8 cellular contexts compared by ENCODE assay signal in the genomic region with DNA sequence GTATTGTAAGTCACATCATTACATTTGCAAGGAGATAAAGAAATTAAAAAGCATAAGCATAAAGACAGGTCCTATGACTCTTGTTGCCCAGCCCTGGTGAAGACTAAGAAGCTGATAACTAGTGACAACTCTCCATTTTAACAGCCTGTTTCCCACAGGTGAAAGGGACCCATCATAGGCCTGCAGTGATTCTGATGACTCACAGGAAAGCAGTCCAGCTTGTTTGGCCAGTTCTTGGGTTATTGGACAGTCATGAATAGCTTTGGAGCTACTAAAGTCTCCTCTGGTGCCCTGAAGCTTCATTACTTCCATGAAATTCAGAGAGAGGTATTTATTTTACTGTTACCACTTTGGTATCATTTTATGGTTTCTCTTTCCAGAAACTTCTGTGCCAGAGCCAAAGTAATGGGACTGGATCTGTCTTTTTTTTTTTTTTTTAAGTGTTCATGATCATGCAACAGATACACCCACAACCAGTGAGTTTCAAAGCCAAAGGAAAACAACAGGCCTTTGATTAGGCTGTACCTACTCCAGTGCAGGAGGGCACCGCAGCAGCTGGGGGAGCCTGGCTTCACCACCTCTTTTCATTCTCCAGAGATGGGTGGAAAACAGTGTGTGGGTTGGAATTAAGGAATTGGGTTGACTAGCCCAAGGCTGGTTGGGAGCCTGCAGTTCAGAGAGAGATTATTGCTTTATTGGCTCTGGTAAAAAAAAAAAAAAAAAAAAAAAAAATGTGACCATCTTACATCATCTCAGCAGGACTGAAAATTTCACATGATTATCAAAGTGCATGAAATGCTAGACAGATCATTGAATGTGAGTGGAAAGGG. TPM values are rescaled to one million over a fixed set of nuclear protein-coding genes. Genes with fewer than 3 reads are reported as not detected.
DNase-seq lines count a peak whose midpoint lies in the region; ATAC-seq and TF ChIP-seq lines count a peak whose summit lies in the region.

No MANE protein-coding gene starts in this region.

- no peak for TF ChIP-seq CTCF in heart right ventricle (IDR thresholded peaks at IDR 0.05)
- TF ChIP-seq CTCF in foreskin fibroblast (IDR thresholded peaks at IDR 0.05; ENCODE audit: low read depth, low read length) = no peak
- TF ChIP-seq CTCF in WTC11 (IDR thresholded peaks at IDR 0.05) = no peak

- peak overlapping the region in 7 of 10 donors; percentile 1 to 37 (median 23) for H3K27ac ChIP-seq in heart right ventricle

- no peaks in the 10 kb centered on the region for H3K27me3 ChIP-seq in heart right ventricle

- H3K27ac Mint-ChIP-seq in WTC11 = no peak overlapping the region

- H3K36me3 Mint-ChIP-seq in WTC11 = peaks cover 7% of the 10 kb centered on the region

- CTCF ChIA-PET in WTC11 (lab: Charles Lee) = interaction anchor here (0.5 to 0.8 kb wide), 2 partner anchors 27 to 237 kb away, joined by 3 to 4 read pairs; no protein-coding TSS in a partner anchor

- H3K9me3 Mint-ChIP-seq in WTC11 = peaks cover 9% of the 10 kb centered on the region

- peaks cover 2% of the 10 kb centered on the region for H3K27me3 Mint-ChIP-seq in WTC11 (ENCODE audit: low read depth)

- WGBS in heart right ventricle, 2 donors = 76 to 79% methylated on average over 1 of the region's 1 CpG

- ATAC-seq in heart right ventricle (peak in 6 of 8 donors; percentile 28 to 56 (median 30)), Right ventricle myocardium superior (ENCODE audit: poor library complexity) (no peak), WTC11 (no peak)

- peaks cover 9% of the 10 kb centered on the region for H3K4me1 Mint-ChIP-seq in WTC11

- peaks cover 0 to 33% (median 10%) of the 10 kb centered on the region in 9 donors for H3K4me1 ChIP-seq in heart right ventricle

- no peaks in the 10 kb centered on the region for H3K9me3 ChIP-seq in heart right ventricle

- no peaks in the 10 kb centered on the region for H3K36me3 ChIP-seq in heart right ventricle

- H3K4me3 Mint-ChIP-seq in WTC11 = no peak overlapping the region

- no peak for DNase-seq in heart right ventricle
- DNase-seq in Right ventricle myocardium superior = no peak
- peak; percentile 94 for DNase-seq in NCI-H510A treated with DMSO at 0.1 percent for 48 hours (lab: John Stamatoyannopoulos, UW)
- DNase-seq in foreskin fibroblast = peak; percentile 5 to 30
- DNase-seq in ureter (ENCODE audit: low spot score) = peak; percentile 81
- DNase-seq in WTC11 (ENCODE audit: low spot score) = no peak
- no peak for DNase-seq in HuH-7.5 (ENCODE audit: low spot score)
- no peak for DNase-seq in Ammon's horn (ENCODE audit: low spot score)

- intact Hi-C loops in heart right ventricle (cut with DNase I) = no loop called here
- intact Hi-C loops in Right ventricle myocardium superior (cut with DNase I) = no loop called here

- POLR2A ChIA-PET in WTC11 (lab: Charles Lee) = no interaction called here

- H3K4me3 ChIP-seq in heart right ventricle (no peak overlapping the region), foreskin fibroblast (ENCODE audit: low read depth in 1 of 2, low read length in 2 of 2) (no peak overlapping the region)

TF ChIP-seq in WTC11, 78 proteins besides CTCF, POLR2A, EP300 and RAD21:
- TF ChIP-seq ZNF317 (CRISPR knock-in tag; IDR thresholded peaks at IDR 0.05; ENCODE audit: borderline replicate concordance, low read depth) = no peak
- TF ChIP-seq, protein P1, sequence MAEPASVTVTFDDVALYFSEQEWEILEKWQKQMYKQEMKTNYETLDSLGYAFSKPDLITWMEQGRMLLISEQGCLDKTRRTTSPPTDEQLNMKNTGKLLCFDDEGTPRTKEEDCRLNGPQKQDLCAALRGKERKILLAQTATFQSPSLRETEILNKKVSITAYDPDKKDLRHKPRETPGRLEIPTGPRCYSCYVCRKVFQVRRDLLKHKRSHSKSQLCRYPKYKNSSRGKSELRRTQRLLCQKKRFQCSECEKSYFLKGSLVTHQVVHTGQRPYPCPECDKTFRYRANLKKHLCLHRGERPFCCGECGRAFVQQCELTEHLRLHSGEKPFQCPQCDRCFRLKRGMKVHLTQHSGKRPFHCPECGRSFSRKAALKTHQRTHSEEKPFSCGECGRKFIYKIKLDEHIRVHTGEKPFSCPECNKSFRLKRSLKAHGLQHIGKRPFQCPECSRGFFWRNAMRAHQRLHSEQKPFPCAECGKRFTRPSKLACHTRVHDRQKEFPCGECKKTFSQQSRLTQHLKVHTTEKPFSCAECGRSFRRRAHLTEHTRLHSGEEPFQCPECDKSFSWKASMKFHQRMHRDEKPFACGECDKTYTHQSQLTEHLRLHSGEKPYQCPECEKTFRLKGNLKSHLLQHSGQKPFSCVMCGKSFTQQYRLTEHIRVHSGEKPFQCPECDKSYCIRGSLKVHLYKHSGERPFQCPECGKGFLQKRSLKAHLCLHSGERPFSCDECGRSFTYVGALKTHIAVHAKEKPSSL (CRISPR knock-in tag; conservative IDR thresholded peaks at IDR 0.05) = no peak
- no peak for TF ChIP-seq NR2C2 (CRISPR knock-in tag; IDR thresholded peaks at IDR 0.05)
- no peak for TF ChIP-seq RORB (CRISPR knock-in tag; IDR thresholded peaks at IDR 0.05)
- no peak for TF ChIP-seq PREB (CRISPR knock-in tag; IDR thresholded peaks at IDR 0.05; ENCODE audit: borderline replicate concordance)
- TF ChIP-seq CBFB (CRISPR knock-in tag; IDR thresholded peaks at IDR 0.05; ENCODE audit: low read depth) = no peak
- no peak for TF ChIP-seq NR3C1 (CRISPR knock-in tag; conservative IDR thresholded peaks at IDR 0.05; ENCODE audit: low read depth)
- TF ChIP-seq HMGXB4 (CRISPR knock-in tag; IDR thresholded peaks at IDR 0.05) = no peak

RNA-seq across cellular contexts. Expression of gene DYRK2, which starts 55.3 kb away (rescaled TPM):
- total RNA-seq in heart right ventricle (10 to 100 TPM; 30.0 to 55.8 (median 44.2) TPM), Right ventricle myocardium superior (45.8 TPM), ureter (40.7 TPM), WTC11 (2021) (32.7 to 38.1 TPM (median 36.1 TPM) in 3 replicates)
- polyA plus RNA-seq in heart right ventricle = 10 to 100 TPM in 1 of 2 donors, 1 to 10 TPM in 1; 6.4 to 10.1 TPM

Comparison
In these comparisons a context has a peak if more than half of its experiments do, and no peak if none do; other contexts are left out.
1. ATAC-seq: peak in heart right ventricle (6 of 8); none in Right ventricle myocardium superior (single experiment) and WTC11 (single experiment).
2. DNase-seq: peak in NCI-H510A treated with DMSO at 0.1 percent for 48 hours (single experiment), foreskin fibroblast (2 of 2) and ureter (single experiment); none in heart right ventricle (0 of 2), Right ventricle myocardium superior (single experiment), WTC11 (single experiment), HuH-7.5 (single experiment) and Ammon's horn (single experiment).